In genomic region chr9:129100383-129101169, GRCh38 we compare ENCODE assay signal across 14 cellular contexts.
"Had no signal": no experiment of that assay in that cellular context is flagged by ENCODE, and none has a peak within 500 bp of the region (broad histone marks: within the 10 kb centered on the region; RNA-seq: fewer than 3 reads in every experiment).

No MANE protein-coding gene starts in this region.

- H3K4me3 ChIP-seq: esophagus muscularis mucosa, sigmoid colon had no signal

- H3K27ac ChIP-seq: esophagus muscularis mucosa, sigmoid colon had no signal

- DNase-seq: activated CD4-positive, alpha-beta T cell treated with anti-CD3 and anti-CD28 coated beads, Interleukin-2, amount 50 U/mL, for 1 hour; activated CD4-positive, CD25-positive, alpha-beta regulatory T cell; activated naive CD4-positive, alpha-beta T cell treated with anti-CD3 and anti-CD28 coated beads, Interleukin-2, amount 50 U/mL, for 16 hours; activated T-cell treated with anti-CD3 and anti-CD28 coated beads for 4 hours; glutamatergic neuron; sigmoid colon; stimulated activated CD4-positive, alpha-beta T cell treated with anti-CD3 and anti-CD28 coated beads, Interleukin-2, amount 100 ng/mL, for 24 hours; stimulated activated naive CD4-positive, alpha-beta T cell; substantia nigra; T-helper 2 cell had no signal

- ATAC-seq: left lobe of liver; natural killer cell treated with Interleukin-12 subunit alpha and Interleukin-12 subunit beta and Interleukin-15 and Interleukin-18, amount 100 ng/mL, for 72 hours had no signal

- H3K9me3 ChIP-seq: esophagus muscularis mucosa, sigmoid colon had no signal

- FAIRE-seq: TTC549 had no signal

- H3K4me1 ChIP-seq: sigmoid colon had no signal

- H3K27me3 ChIP-seq: esophagus muscularis mucosa, sigmoid colon had no signal
